1 cellular context compared by ENCODE assay signal in the genomic region with DNA sequence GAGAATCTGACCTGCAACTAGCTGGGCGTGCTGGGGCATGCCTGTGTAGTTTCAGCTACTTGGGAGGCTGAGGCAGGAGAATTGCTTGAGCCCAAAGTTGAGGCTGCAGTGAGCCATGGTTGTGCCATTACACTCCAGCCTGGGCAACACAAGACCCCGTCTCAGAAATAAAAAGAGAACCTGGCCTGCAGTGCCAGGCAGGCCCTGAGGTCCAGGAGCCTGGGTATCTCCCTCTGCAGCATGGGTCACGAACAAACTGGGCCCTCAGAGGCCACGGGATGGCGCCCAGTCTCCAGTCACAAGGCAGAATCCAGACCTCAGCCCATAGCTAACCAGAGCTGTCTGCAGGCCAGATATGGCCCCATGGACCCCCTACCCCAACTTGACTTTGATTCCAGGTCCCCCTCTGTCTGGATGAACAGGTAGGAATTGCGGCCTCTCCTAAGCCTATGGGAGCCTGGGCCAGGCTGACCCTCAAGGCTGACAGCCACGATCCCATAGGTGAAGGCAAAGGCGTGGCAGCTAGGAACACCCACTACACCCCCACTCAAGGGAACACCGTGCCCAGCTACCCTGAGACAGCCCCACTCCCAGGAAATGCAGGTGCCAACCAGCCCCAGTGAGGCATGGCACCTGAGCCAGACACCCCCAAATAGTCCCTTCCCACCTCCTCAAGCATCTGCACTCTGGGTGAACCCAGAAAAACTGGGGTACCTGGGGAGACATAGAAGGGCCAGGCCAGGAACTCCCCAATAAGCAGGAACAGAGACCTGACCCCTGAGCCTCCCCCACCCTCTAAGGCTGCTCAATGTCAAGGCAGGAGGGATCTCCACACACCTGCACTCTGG.
TF ChIP-seq lines count a peak whose summit lies in the region.

No MANE protein-coding gene starts in this region.

TF ChIP-seq in HepG2, 621 proteins besides CTCF, POLR2A, EP300 and RAD21 (continued from another document and continues in another):
- TF ChIP-seq, protein P1, sequence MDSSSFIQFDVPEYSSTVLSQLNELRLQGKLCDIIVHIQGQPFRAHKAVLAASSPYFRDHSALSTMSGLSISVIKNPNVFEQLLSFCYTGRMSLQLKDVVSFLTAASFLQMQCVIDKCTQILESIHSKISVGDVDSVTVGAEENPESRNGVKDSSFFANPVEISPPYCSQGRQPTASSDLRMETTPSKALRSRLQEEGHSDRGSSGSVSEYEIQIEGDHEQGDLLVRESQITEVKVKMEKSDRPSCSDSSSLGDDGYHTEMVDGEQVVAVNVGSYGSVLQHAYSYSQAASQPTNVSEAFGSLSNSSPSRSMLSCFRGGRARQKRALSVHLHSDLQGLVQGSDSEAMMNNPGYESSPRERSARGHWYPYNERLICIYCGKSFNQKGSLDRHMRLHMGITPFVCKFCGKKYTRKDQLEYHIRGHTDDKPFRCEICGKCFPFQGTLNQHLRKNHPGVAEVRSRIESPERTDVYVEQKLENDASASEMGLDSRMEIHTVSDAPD (CRISPR knock-in tag; IDR thresholded peaks at IDR 0.05), result no peak
- TF ChIP-seq, protein P2, sequence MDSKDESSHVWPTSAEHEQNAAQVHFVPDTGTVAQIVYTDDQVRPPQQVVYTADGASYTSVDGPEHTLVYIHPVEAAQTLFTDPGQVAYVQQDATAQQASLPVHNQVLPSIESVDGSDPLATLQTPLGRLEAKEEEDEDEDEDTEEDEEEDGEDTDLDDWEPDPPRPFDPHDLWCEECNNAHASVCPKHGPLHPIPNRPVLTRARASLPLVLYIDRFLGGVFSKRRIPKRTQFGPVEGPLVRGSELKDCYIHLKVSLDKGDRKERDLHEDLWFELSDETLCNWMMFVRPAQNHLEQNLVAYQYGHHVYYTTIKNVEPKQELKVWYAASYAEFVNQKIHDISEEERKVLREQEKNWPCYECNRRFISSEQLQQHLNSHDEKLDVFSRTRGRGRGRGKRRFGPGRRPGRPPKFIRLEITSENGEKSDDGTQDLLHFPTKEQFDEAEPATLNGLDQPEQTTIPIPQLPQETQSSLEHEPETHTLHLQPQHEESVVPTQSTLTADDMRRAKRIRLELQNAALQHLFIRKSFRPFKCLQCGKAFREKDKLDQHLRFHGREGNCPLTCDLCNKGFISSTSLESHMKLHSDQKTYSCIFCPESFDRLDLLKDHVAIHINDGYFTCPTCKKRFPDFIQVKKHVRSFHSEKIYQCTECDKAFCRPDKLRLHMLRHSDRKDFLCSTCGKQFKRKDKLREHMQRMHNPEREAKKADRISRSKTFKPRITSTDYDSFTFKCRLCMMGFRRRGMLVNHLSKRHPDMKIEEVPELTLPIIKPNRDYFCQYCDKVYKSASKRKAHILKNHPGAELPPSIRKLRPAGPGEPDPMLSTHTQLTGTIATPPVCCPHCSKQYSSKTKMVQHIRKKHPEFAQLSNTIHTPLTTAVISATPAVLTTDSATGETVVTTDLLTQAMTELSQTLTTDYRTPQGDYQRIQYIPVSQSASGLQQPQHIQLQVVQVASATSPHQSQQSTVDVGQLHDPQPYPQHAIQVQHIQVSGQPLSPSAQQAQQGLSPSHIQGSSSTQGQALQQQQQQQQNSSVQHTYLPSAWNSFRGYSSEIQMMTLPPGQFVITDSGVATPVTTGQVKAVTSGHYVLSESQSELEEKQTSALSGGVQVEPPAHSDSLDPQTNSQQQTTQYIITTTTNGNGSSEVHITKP (CRISPR knock-in tag; IDR thresholded peaks at IDR 0.05; ENCODE audit: low read depth), result no peak
- TF ChIP-seq, protein P3, sequence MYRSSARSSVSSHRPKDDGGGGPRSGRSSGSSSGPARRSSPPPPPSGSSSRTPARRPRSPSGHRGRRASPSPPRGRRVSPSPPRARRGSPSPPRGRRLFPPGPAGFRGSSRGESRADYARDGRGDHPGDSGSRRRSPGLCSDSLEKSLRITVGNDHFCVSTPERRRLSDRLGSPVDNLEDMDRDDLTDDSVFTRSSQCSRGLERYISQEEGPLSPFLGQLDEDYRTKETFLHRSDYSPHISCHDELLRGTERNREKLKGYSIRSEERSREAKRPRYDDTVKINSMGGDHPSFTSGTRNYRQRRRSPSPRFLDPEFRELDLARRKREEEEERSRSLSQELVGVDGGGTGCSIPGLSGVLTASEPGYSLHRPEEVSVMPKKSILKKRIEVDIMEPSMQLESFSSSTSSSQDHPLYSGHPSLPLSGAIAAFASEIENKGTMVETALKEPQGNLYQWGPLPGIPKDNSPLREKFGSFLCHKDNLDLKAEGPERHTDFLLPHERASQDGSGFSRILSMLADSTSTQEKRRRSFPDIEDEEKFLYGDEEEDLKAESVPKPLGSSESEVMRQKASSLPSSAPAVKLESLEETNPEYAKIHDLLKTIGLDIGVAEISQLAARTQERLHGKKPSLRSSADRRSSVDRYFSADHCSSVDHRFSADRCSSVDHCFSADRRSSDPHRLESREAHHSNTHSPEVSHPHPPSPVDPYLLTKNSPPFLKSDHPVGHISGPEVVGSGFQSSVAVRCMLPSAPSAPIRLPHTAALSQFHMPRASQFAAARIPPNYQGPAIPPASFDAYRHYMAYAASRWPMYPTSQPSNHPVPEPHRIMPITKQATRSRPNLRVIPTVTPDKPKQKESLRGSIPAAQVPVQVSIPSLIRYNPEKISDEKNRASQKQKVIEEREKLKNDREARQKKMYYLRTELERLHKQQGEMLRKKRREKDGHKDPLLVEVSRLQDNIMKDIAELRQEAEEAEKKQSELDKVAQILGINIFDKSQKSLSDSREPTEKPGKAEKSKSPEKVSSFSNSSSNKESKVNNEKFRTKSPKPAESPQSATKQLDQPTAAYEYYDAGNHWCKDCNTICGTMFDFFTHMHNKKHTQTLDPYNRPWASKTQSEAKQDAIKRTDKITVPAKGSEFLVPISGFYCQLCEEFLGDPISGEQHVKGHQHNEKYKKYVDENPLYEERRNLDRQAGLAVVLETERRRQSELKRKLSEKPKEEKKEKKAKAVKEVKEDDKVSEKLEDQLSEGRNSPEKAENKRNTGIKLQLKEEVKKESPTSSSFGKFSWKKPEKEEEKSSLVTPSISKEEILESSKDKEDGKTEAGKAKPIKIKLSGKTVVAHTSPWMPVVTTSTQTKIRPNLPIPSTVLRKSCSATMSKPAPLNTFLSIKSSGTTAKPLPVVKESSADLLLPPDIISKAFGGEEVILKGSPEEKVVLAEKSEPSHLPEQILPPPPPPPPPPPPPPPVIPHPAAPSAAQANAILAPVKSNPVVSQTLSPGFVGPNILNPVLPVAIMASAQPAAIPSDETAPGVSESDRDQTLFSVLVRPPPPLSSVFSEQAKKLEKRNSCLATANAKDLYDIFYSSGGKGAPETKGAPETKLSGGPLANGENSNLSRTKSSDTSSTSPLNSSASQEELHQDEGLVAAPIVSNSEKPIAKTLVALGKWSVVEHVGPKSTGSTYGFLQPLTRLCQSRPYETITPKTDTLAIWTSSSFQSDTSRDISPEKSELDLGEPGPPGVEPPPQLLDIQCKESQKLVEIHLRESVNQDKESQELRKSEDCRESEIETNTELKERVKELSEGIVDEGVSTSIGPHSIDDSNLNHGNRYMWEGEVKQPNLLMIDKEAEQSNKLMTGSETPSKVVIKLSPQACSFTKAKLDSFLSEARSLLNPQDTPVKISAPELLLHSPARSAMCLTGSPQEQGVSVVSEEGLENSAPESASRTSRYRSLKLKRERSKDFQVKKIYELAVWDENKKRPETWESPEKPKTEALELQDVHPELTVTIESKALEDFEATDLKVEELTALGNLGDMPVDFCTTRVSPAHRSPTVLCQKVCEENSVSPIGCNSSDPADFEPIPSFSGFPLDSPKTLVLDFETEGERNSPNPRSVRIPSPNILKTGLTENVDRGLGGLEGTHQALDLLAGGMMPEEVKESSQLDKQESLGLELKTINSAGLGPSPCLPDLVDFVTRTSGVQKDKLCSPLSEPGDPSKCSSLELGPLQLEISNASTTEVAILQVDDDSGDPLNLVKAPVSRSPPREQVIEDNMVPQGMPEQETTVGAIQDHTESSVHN (CRISPR knock-in tag; IDR thresholded peaks at IDR 0.05), result peak; percentile 65; the same call in 1 of the 2 replicates
- TF ChIP-seq ZNF674 (CRISPR knock-in tag; IDR thresholded peaks at IDR 0.05; ENCODE audit: low read depth) (no peak), ZNF431 (CRISPR knock-in tag; IDR thresholded peaks at IDR 0.05; ENCODE audit: borderline replicate concordance, low read depth) (peak; percentile 66; the same call in 1 of the 2 replicates), POLR2G (IDR thresholded peaks at IDR 0.05; ENCODE audit: low read depth, low read length) (peak; percentile 83), ZNF598 (CRISPR knock-in tag; IDR thresholded peaks at IDR 0.05; ENCODE audit: borderline replicate concordance) (no peak)
- TF ChIP-seq, protein P4, sequence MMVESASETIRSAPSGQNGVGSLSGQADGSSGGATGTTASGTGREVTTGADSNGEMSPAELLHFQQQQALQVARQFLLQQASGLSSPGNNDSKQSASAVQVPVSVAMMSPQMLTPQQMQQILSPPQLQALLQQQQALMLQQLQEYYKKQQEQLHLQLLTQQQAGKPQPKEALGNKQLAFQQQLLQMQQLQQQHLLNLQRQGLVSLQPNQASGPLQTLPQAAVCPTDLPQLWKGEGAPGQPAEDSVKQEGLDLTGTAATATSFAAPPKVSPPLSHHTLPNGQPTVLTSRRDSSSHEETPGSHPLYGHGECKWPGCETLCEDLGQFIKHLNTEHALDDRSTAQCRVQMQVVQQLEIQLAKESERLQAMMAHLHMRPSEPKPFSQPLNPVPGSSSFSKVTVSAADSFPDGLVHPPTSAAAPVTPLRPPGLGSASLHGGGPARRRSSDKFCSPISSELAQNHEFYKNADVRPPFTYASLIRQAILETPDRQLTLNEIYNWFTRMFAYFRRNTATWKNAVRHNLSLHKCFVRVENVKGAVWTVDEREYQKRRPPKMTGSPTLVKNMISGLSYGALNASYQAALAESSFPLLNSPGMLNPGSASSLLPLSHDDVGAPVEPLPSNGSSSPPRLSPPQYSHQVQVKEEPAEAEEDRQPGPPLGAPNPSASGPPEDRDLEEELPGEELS (CRISPR knock-in tag; IDR thresholded peaks at IDR 0.05), result no peak
- TF ChIP-seq, protein P5, sequence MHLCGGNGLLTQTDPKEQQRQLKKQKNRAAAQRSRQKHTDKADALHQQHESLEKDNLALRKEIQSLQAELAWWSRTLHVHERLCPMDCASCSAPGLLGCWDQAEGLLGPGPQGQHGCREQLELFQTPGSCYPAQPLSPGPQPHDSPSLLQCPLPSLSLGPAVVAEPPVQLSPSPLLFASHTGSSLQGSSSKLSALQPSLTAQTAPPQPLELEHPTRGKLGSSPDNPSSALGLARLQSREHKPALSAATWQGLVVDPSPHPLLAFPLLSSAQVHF (CRISPR knock-in tag; IDR thresholded peaks at IDR 0.05), result no peak; the same call in 1 of the 2 replicates
- TF ChIP-seq, protein P6, sequence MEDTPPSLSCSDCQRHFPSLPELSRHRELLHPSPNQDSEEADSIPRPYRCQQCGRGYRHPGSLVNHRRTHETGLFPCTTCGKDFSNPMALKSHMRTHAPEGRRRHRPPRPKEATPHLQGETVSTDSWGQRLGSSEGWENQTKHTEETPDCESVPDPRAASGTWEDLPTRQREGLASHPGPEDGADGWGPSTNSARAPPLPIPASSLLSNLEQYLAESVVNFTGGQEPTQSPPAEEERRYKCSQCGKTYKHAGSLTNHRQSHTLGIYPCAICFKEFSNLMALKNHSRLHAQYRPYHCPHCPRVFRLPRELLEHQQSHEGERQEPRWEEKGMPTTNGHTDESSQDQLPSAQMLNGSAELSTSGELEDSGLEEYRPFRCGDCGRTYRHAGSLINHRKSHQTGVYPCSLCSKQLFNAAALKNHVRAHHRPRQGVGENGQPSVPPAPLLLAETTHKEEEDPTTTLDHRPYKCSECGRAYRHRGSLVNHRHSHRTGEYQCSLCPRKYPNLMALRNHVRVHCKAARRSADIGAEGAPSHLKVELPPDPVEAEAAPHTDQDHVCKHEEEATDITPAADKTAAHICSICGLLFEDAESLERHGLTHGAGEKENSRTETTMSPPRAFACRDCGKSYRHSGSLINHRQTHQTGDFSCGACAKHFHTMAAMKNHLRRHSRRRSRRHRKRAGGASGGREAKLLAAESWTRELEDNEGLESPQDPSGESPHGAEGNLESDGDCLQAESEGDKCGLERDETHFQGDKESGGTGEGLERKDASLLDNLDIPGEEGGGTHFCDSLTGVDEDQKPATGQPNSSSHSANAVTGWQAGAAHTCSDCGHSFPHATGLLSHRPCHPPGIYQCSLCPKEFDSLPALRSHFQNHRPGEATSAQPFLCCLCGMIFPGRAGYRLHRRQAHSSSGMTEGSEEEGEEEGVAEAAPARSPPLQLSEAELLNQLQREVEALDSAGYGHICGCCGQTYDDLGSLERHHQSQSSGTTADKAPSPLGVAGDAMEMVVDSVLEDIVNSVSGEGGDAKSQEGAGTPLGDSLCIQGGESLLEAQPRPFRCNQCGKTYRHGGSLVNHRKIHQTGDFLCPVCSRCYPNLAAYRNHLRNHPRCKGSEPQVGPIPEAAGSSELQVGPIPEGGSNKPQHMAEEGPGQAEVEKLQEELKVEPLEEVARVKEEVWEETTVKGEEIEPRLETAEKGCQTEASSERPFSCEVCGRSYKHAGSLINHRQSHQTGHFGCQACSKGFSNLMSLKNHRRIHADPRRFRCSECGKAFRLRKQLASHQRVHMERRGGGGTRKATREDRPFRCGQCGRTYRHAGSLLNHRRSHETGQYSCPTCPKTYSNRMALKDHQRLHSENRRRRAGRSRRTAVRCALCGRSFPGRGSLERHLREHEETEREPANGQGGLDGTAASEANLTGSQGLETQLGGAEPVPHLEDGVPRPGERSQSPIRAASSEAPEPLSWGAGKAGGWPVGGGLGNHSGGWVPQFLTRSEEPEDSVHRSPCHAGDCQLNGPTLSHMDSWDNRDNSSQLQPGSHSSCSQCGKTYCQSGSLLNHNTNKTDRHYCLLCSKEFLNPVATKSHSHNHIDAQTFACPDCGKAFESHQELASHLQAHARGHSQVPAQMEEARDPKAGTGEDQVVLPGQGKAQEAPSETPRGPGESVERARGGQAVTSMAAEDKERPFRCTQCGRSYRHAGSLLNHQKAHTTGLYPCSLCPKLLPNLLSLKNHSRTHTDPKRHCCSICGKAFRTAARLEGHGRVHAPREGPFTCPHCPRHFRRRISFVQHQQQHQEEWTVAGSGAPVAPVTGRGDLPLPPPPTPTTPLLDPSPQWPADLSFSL (CRISPR knock-in tag; IDR thresholded peaks at IDR 0.05), result no peak
- TF ChIP-seq, protein P7, sequence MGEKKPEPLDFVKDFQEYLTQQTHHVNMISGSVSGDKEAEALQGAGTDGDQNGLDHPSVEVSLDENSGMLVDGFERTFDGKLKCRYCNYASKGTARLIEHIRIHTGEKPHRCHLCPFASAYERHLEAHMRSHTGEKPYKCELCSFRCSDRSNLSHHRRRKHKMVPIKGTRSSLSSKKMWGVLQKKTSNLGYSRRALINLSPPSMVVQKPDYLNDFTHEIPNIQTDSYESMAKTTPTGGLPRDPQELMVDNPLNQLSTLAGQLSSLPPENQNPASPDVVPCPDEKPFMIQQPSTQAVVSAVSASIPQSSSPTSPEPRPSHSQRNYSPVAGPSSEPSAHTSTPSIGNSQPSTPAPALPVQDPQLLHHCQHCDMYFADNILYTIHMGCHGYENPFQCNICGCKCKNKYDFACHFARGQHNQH (CRISPR knock-in tag; IDR thresholded peaks at IDR 0.05), result 0 out of 2 replicates have a peak, but pooled peaks have one; percentile 23
- TF ChIP-seq, protein P8, sequence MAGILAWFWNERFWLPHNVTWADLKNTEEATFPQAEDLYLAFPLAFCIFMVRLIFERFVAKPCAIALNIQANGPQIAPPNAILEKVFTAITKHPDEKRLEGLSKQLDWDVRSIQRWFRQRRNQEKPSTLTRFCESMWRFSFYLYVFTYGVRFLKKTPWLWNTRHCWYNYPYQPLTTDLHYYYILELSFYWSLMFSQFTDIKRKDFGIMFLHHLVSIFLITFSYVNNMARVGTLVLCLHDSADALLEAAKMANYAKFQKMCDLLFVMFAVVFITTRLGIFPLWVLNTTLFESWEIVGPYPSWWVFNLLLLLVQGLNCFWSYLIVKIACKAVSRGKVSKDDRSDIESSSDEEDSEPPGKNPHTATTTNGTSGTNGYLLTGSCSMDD (CRISPR knock-in tag; IDR thresholded peaks at IDR 0.05), result no peak
